In the genomic region with DNA sequence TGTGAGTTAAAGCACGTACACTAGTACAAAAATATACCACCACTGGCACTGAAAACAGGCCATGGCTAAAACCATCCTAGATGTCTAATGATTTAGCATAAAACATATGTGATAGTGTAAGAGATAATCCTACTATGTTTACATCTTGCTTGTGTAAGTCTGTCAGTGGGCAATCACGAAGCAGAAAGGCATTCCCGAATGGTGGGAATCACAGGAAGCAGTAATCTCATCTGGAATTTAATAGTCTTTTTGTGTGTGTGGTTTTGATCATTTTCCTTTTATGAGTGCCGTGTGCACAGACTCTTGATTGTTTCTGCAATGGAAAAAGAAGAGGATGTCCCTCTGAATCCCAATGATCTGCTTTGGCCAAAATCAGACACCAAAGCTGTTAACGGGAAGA, we compare ENCODE assay signal across 12 cellular contexts.
"Had no signal": no experiment of that assay in that cellular context is flagged by ENCODE, and none has a peak within 500 bp of the region (broad histone marks: within the 10 kb centered on the region; RNA-seq: fewer than 3 reads in every experiment).

No MANE protein-coding gene starts in this region.

- DNase-seq: activated CD8-positive, alpha-beta T cell treated with anti-CD3 and anti-CD28 coated beads for 36 hours; activated effector memory CD4-positive, alpha-beta T cell treated with anti-CD3 and anti-CD28 coated beads, Interleukin-2, amount 50 U/mL, for 16 hours; activated T-cell treated with anti-CD3 and anti-CD28 coated beads, Interleukin-2, amount 50 U/mL, for 48 hours; foreskin keratinocyte; stimulated activated CD4-positive, alpha-beta T cell treated with anti-CD3 and anti-CD28 coated beads, Interleukin-4, amount 100 ng/mL, for 24 hours; stimulated activated naive CD8-positive, alpha-beta T cell treated with anti-CD3 and anti-CD28 coated beads, Interleukin-15, Interleukin-2, amounts not matched to agents 100 U/mL and 50 U/mL, for 24 hours; T-helper 2 cell; trophoblast cell had no signal

- H3K4me1 Mint-ChIP-seq: mesothelial cell of epicardium had no signal

- ATAC-seq: activated CD8-positive, alpha-beta T cell treated with anti-CD3 and anti-CD28 coated beads for 36 hours; foreskin keratinocyte had no signal

- H3K36me3 Mint-ChIP-seq: activated naive CD4-positive, alpha-beta T cell treated with anti-CD3 and anti-CD28 coated beads, Interleukin-2, amount 50 U/mL, for 24 hours; mesothelial cell of epicardium had no signal

- H3K9me3 Mint-ChIP-seq: activated CD8-positive, alpha-beta T cell treated with anti-CD3 and anti-CD28 coated beads for 36 hours; activated naive CD4-positive, alpha-beta T cell treated with anti-CD3 and anti-CD28 coated beads, Interleukin-2, amount 50 U/mL, for 24 hours; mesothelial cell of epicardium had no signal

- FAIRE-seq: endometrium had no signal

- H3K27ac Mint-ChIP-seq: activated CD8-positive, alpha-beta T cell treated with anti-CD3 and anti-CD28 coated beads for 36 hours; activated naive CD4-positive, alpha-beta T cell treated with anti-CD3 and anti-CD28 coated beads, Interleukin-2, amount 50 U/mL, for 24 hours; mesothelial cell of epicardium; progenitor cell of endocrine pancreas had no signal

- H3K27me3 Mint-ChIP-seq: activated naive CD4-positive, alpha-beta T cell treated with anti-CD3 and anti-CD28 coated beads, Interleukin-2, amount 50 U/mL, for 24 hours had no signal

- H3K4me3 Mint-ChIP-seq: activated CD8-positive, alpha-beta T cell treated with anti-CD3 and anti-CD28 coated beads for 36 hours; activated naive CD4-positive, alpha-beta T cell treated with anti-CD3 and anti-CD28 coated beads, Interleukin-2, amount 50 U/mL, for 24 hours; mesothelial cell of epicardium had no signal
